ENCODE assay signal across 1 cellular context in the genomic region with DNA sequence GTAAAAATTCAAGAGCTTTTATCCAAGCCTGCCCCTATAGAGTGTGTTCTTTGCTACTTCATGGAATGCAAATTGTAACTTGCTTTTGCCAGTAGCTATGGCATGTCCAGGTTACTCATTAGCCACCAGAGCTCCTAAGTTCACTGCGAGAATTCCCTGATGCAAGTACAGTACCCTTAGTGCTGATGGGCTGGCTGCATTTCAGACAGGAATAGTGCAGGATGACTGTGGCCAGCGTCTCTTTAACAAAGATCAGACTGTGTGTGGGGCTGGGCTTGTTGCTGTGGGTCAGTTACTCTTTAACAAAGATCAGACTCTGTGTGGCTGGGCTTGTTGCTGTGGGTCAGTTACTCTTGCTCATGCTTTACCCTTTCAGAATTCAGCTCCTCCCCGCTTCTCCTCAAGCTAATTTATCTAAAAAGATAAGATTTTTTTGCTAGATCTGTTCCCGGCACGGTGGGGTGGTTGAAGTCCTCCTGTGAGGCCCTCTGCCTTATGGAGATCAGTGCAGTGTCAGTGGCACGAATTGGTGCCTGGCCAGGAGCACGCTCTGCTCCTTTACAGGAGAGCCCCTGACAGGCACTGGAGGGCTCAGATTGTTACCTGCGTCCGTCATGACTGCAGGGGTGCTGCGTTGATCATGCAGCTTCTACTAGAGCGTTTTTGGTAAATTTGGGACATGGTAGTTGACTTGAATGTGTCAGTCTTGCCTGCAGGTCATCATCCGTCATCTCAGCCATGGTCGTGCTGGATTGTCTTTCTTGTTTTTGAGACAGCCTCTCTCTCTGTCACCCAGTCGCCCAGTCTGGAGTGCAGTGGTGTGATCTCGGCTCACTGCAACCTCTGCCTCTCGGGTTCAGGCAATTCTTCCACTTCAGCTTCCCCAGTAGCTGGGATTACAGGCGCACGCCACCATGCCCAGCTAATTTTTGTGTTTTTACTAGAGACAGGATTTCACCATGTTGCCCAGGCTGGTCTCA.
A peak's percentile ranks its signal among the peaks of the same experiment; 100 is the strongest.
TF ChIP-seq lines count a peak whose summit lies in the region.

No MANE protein-coding gene starts in this region.

TF ChIP-seq in HepG2, 621 proteins besides CTCF, POLR2A, EP300 and RAD21 (continued from another document and continues in another):
- TF ChIP-seq IRF2 (CRISPR knock-in tag; IDR thresholded peaks at IDR 0.05) (no peak), ZNF333 (CRISPR knock-in tag; IDR thresholded peaks at IDR 0.05; ENCODE audit: borderline replicate concordance) (no peak), MEIS1 (CRISPR knock-in tag; IDR thresholded peaks at IDR 0.05; ENCODE audit: borderline replicate concordance) (no peak), ZFP82 (CRISPR knock-in tag; IDR thresholded peaks at IDR 0.05; ENCODE audit: borderline replicate concordance) (no peak), SRSF9 (IDR thresholded peaks at IDR 0.05; ENCODE audit: borderline replicate concordance, insufficient read depth, low read depth, low read length, poor library complexity, severe bottlenecking) (no peak), SMAD3 (CRISPR knock-in tag; IDR thresholded peaks at IDR 0.05) (no peak), CBX5 (CRISPR knock-in tag; IDR thresholded peaks at IDR 0.05; ENCODE audit: borderline replicate concordance) (peak; percentile 29; the same call in 1 of the 2 replicates), MLLT10 (CRISPR knock-in tag; IDR thresholded peaks at IDR 0.05) (no peak), NPAS2 (CRISPR knock-in tag; IDR thresholded peaks at IDR 0.05; ENCODE audit: borderline replicate concordance) (no peak), ZSCAN5A (CRISPR knock-in tag; IDR thresholded peaks at IDR 0.05; ENCODE audit: borderline replicate concordance) (0 out of 2 replicates have a peak, but pooled peaks have one; percentile 31), ZSCAN12 (CRISPR knock-in tag; IDR thresholded peaks at IDR 0.05) (no peak), ZHX2 (IDR thresholded peaks at IDR 0.05; ENCODE audit: low read depth) (no peak), ZHX2 (CRISPR knock-in tag; IDR thresholded peaks at IDR 0.05; ENCODE audit: borderline replicate concordance) (no peak), SIX4 (CRISPR knock-in tag; IDR thresholded peaks at IDR 0.05) (no peak; the same call in 1 of the 2 replicates), ZFP90 (CRISPR knock-in tag; IDR thresholded peaks at IDR 0.05; ENCODE audit: borderline replicate concordance) (no peak), ZBTB7A (CRISPR knock-in tag; IDR thresholded peaks at IDR 0.05) (no peak), ZSCAN29 (CRISPR knock-in tag; conservative IDR thresholded peaks at IDR 0.05) (no peak), HNRNPL (IDR thresholded peaks at IDR 0.05; ENCODE audit: low read depth, low read length) (no peak), ZNF780A (CRISPR knock-in tag; IDR thresholded peaks at IDR 0.05) (peak; percentile 77; the same call in 1 of the 2 replicates), ZMYM4 (CRISPR knock-in tag; IDR thresholded peaks at IDR 0.05) (peak; percentile 27; the same call in 1 of the 2 replicates), MAFK (conservative IDR thresholded peaks at IDR 0.05 in 1 of 2, IDR thresholded peaks at IDR 0.05 in 1 of 2; ENCODE audit: low read length in 2 of 2) (no peak), ATM (IDR thresholded peaks at IDR 0.05; ENCODE audit: borderline replicate concordance) (no peak), ZNF33B (CRISPR knock-in tag; IDR thresholded peaks at IDR 0.05) (no peak), BRF2 (CRISPR knock-in tag; IDR thresholded peaks at IDR 0.05) (no peak), PHF21A (CRISPR knock-in tag; IDR thresholded peaks at IDR 0.05) (peak; percentile 92), HOXA3 (CRISPR knock-in tag; IDR thresholded peaks at IDR 0.05) (peak; percentile 25; the same call in 1 of the 2 replicates), ZNF781 (CRISPR knock-in tag; IDR thresholded peaks at IDR 0.05; ENCODE audit: borderline replicate concordance, not compliant biosample characterization) (no peak), ZNF549 (CRISPR knock-in tag; IDR thresholded peaks at IDR 0.05) (no peak), ZNF431 (CRISPR knock-in tag; IDR thresholded peaks at IDR 0.05; ENCODE audit: borderline replicate concordance, low read depth) (no peak; the same call in 1 of the 2 replicates), ZNF510 (CRISPR knock-in tag; IDR thresholded peaks at IDR 0.05; ENCODE audit: low read depth) (no peak), NR2C2 (CRISPR knock-in tag; IDR thresholded peaks at IDR 0.05; ENCODE audit: borderline replicate concordance) (0 out of 2 replicates have a peak, but pooled peaks have one; percentile 17), FOXJ3 (CRISPR knock-in tag; IDR thresholded peaks at IDR 0.05; ENCODE audit: borderline replicate concordance) (peak; percentile 41; the same call in 1 of the 2 replicates)
- TF ChIP-seq, protein P1, sequence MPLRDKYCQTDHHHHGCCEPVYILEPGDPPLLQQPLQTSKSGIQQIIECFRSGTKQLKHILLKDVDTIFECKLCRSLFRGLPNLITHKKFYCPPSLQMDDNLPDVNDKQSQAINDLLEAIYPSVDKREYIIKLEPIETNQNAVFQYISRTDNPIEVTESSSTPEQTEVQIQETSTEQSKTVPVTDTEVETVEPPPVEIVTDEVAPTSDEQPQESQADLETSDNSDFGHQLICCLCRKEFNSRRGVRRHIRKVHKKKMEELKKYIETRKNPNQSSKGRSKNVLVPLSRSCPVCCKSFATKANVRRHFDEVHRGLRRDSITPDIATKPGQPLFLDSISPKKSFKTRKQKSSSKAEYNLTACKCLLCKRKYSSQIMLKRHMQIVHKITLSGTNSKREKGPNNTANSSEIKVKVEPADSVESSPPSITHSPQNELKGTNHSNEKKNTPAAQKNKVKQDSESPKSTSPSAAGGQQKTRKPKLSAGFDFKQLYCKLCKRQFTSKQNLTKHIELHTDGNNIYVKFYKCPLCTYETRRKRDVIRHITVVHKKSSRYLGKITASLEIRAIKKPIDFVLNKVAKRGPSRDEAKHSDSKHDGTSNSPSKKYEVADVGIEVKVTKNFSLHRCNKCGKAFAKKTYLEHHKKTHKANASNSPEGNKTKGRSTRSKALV (CRISPR knock-in tag; IDR thresholded peaks at IDR 0.05), result 0 out of 2 replicates have a peak, but pooled peaks have one; percentile 29
- TF ChIP-seq, protein P2, sequence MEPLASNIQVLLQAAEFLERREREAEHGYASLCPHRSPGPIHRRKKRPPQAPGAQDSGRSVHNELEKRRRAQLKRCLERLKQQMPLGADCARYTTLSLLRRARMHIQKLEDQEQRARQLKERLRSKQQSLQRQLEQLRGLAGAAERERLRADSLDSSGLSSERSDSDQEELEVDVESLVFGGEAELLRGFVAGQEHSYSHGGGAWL (CRISPR knock-in tag; IDR thresholded peaks at IDR 0.05), result peak; percentile 30; the same call in 1 of the 2 replicates
- TF ChIP-seq, protein P3, sequence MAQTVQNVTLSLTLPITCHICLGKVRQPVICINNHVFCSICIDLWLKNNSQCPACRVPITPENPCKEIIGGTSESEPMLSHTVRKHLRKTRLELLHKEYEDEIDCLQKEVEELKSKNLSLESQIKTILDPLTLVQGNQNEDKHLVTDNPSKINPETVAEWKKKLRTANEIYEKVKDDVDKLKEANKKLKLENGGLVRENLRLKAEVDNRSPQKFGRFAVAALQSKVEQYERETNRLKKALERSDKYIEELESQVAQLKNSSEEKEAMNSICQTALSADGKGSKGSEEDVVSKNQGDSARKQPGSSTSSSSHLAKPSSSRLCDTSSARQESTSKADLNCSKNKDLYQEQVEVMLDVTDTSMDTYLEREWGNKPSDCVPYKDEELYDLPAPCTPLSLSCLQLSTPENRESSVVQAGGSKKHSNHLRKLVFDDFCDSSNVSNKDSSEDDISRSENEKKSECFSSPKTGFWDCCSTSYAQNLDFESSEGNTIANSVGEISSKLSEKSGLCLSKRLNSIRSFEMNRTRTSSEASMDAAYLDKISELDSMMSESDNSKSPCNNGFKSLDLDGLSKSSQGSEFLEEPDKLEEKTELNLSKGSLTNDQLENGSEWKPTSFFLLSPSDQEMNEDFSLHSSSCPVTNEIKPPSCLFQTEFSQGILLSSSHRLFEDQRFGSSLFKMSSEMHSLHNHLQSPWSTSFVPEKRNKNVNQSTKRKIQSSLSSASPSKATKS (CRISPR knock-in tag; IDR thresholded peaks at IDR 0.05), result no peak
- TF ChIP-seq, protein P4, sequence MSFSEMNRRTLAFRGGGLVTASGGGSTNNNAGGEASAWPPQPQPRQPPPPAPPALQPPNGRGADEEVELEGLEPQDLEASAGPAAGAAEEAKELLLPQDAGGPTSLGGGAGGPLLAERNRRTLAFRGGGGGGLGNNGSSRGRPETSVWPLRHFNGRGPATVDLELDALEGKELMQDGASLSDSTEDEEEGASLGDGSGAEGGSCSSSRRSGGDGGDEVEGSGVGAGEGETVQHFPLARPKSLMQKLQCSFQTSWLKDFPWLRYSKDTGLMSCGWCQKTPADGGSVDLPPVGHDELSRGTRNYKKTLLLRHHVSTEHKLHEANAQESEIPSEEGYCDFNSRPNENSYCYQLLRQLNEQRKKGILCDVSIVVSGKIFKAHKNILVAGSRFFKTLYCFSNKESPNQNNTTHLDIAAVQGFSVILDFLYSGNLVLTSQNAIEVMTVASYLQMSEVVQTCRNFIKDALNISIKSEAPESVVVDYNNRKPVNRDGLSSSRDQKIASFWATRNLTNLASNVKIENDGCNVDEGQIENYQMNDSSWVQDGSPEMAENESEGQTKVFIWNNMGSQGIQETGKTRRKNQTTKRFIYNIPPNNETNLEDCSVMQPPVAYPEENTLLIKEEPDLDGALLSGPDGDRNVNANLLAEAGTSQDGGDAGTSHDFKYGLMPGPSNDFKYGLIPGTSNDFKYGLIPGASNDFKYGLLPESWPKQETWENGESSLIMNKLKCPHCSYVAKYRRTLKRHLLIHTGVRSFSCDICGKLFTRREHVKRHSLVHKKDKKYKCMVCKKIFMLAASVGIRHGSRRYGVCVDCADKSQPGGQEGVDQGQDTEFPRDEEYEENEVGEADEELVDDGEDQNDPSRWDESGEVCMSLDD (CRISPR knock-in tag; IDR thresholded peaks at IDR 0.05; ENCODE audit: borderline replicate concordance), result no peak
- TF ChIP-seq, protein P5, sequence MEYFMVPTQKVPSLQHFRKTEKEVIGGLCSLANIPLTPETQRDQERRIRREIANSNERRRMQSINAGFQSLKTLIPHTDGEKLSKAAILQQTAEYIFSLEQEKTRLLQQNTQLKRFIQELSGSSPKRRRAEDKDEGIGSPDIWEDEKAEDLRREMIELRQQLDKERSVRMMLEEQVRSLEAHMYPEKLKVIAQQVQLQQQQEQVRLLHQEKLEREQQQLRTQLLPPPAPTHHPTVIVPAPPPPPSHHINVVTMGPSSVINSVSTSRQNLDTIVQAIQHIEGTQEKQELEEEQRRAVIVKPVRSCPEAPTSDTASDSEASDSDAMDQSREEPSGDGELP (IDR thresholded peaks at IDR 0.05; ENCODE audit: borderline replicate concordance, low read depth), result peak; percentile 49; the same call in 1 of the 2 replicates
